ENCODE assay signal across 10 cellular contexts in the genomic region with DNA sequence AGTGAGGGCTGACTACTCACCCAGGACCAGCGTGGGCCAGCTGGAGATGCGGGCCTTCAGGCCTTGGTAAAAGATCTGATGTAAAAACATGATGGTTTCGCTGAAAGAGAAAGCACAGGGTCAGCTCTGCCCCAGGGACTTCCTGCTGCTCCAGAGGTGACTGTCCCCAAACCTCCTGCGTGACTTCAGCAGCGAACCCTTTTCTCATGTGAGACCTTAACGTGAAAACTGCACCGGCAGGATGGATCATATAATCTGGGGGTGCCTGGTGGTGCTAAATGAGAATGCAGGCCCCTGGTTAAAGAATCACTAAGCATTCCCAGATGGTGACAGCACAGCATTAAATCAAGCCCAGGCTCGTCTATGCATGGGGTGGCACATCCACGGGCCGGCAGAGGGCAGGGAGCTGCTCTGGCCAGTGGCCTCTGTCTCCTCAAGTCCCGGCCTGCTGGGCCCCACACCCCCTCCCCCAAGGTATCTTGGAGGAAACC. TPM values are rescaled to one million over a fixed set of nuclear protein-coding genes. Genes with fewer than 3 reads are reported as not detected.
DNase-seq lines count a peak whose midpoint lies in the region; ATAC-seq and TF ChIP-seq lines count a peak whose summit lies in the region.
"Had no signal": no experiment of that assay in that cellular context is flagged by ENCODE, and none has a peak within 500 bp of the region (broad histone marks: within the 10 kb centered on the region; RNA-seq: fewer than 3 reads in every experiment).

No MANE protein-coding gene starts in this region.

- TF ChIP-seq CTCF in mesothelial cell of epicardium (IDR thresholded peaks at IDR 0.05; ENCODE audit: unreplicated experiment) (peak; percentile 43), upper lobe of left lung (IDR thresholded peaks at IDR 0.05) (peak in 1 of 6 experiments; percentile 9)

- no peaks in the 10 kb centered on the region for H3K4me1 ChIP-seq in upper lobe of left lung

- H3K36me3 Mint-ChIP-seq in T-helper 17 cell (ENCODE audit: low read depth) (peaks cover 3% of the 10 kb centered on the region), mesothelial cell of epicardium (no peaks in the 10 kb centered on the region)
- H3K36me3 Mint-ChIP-seq: stimulated activated effector memory CD8-positive, alpha-beta T cell treated with anti-CD3 and anti-CD28 coated beads, Interleukin-12 subunit alpha, Interleukin-12 subunit beta, amount 100 ng/mL, for 72 hours had no signal

- WGBS in upper lobe of left lung, 2 donors: 73 to 76% methylated on average over 10 to 11 of the region's 11 CpGs

- H3K36me3 ChIP-seq in H7 (replicated peaks; ENCODE audit: control insufficient read depth, insufficient read depth, low read length): no peaks in the 10 kb centered on the region
- no peaks in the 10 kb centered on the region for H3K36me3 ChIP-seq in upper lobe of left lung

- no peak for TF ChIP-seq POLR2A in upper lobe of left lung (IDR thresholded peaks at IDR 0.05)

- H3K27me3 Mint-ChIP-seq in T-helper 17 cell (peaks cover 30% of the 10 kb centered on the region), mesothelial cell of epicardium (ENCODE audit: low read depth) (no peaks in the 10 kb centered on the region)

- H3K4me1 Mint-ChIP-seq in T-helper 17 cell (peaks cover 3% of the 10 kb centered on the region), mesothelial cell of epicardium (no peaks in the 10 kb centered on the region)
- H3K4me1 Mint-ChIP-seq: stimulated activated effector memory CD8-positive, alpha-beta T cell treated with anti-CD3 and anti-CD28 coated beads, Interleukin-12 subunit alpha, Interleukin-12 subunit beta, amount 100 ng/mL, for 72 hours had no signal

- H3K9me3 ChIP-seq in T-helper 17 cell (ENCODE audit: control insufficient read depth, low read length, poor library complexity, severe bottlenecking) (no peaks in the 10 kb centered on the region), upper lobe of left lung (no peaks in the 10 kb centered on the region)

- DNase-seq in ELR (ENCODE audit: low read depth) (peak; percentile 51), H7 (peak; percentile 78), T-helper 17 cell (no peak), mesothelial cell of epicardium (ENCODE audit: low spot score in 2 of 2, unreplicated experiment in 2 of 2) (no peak), UCSD-AML1 (lab: John Stamatoyannopoulos, UW; ENCODE audit: unreplicated experiment) (no peak), upper lobe of left lung (no peak)
- DNase-seq: cerebellar nuclear complex had no signal

- peaks cover 11% of the 10 kb centered on the region for H3K9me3 Mint-ChIP-seq in mesothelial cell of epicardium
- H3K9me3 Mint-ChIP-seq: stimulated activated effector memory CD8-positive, alpha-beta T cell treated with anti-CD3 and anti-CD28 coated beads, Interleukin-12 subunit alpha, Interleukin-12 subunit beta, amount 100 ng/mL, for 72 hours had no signal

- H3K27me3 ChIP-seq in H7 (ENCODE audit: control insufficient read depth, insufficient read depth, low read length): peaks cover 4% of the 10 kb centered on the region; the same call in 1 of the 2 replicates
- no peaks in the 10 kb centered on the region for H3K27me3 ChIP-seq in upper lobe of left lung

- H3K27ac Mint-ChIP-seq in T-helper 17 cell: peak overlapping the region; percentile 37
- no peak overlapping the region for H3K27ac Mint-ChIP-seq in mesothelial cell of epicardium
- H3K27ac Mint-ChIP-seq: stimulated activated effector memory CD8-positive, alpha-beta T cell treated with anti-CD3 and anti-CD28 coated beads, Interleukin-12 subunit alpha, Interleukin-12 subunit beta, amount 100 ng/mL, for 72 hours had no signal

- no peak for TF ChIP-seq EP300 in upper lobe of left lung (IDR thresholded peaks at IDR 0.05)

- ATAC-seq in T-helper 17 cell (no peak), HG02973 (IDR thresholded peaks at IDR 0.05; ENCODE audit: unreplicated experiment) (no peak), HG03025 (IDR thresholded peaks at IDR 0.05; ENCODE audit: low FRiP score, unreplicated experiment) (no peak), upper lobe of left lung (ENCODE audit: low FRiP score in 2 of 2) (no peak)
- ATAC-seq: stimulated activated effector memory CD8-positive, alpha-beta T cell treated with anti-CD3 and anti-CD28 coated beads, Interleukin-12 subunit alpha, Interleukin-12 subunit beta, amount 100 ng/mL, for 72 hours had no signal

- H3K4me3 Mint-ChIP-seq in T-helper 17 cell (no peak overlapping the region), mesothelial cell of epicardium (no peak overlapping the region)
- H3K4me3 Mint-ChIP-seq: stimulated activated effector memory CD8-positive, alpha-beta T cell treated with anti-CD3 and anti-CD28 coated beads, Interleukin-12 subunit alpha, Interleukin-12 subunit beta, amount 100 ng/mL, for 72 hours had no signal

- H3K4me3 ChIP-seq in H7 (ENCODE audit: insufficient read depth, low read depth, low read length) (no peak overlapping the region), upper lobe of left lung (no peak overlapping the region)

- no peak overlapping the region for H3K27ac ChIP-seq in upper lobe of left lung

RNA-seq across cellular contexts. Expression of a gene that starts 55.4 kb away (rescaled TPM):
- total RNA-seq in H7 (2014; rRNA removed; shearing (Covaris generic)): 0.11 and 0.14 TPM in 2 replicates
- under 1 TPM in 1 of 2 donors, not detected in 1; 0.55 TPM for total RNA-seq in T-helper 17 cell
- 0.05 to 0.11 TPM (median 0.07 TPM) in 3 replicates for total RNA-seq in mesothelial cell of epicardium
- 10 to 100 TPM; 27.2 to 64.6 (median 54.7) TPM for total RNA-seq in upper lobe of left lung

Comparison
In these comparisons a context has a peak if more than half of its experiments do, and no peak if none do; other contexts are left out.
1. DNase-seq: peak in ELR (single experiment) and H7 (single experiment); none in T-helper 17 cell (0 of 3), mesothelial cell of epicardium (0 of 2), UCSD-AML1 (single experiment) and upper lobe of left lung (0 of 2).
2. RNA of a gene that starts 55.4 kb away (total RNA-seq): 27.2 to 64.6 TPM in upper lobe of left lung; 0.55 TPM in T-helper 17 cell, 0.11 to 0.14 TPM in H7 and 0.05 to 0.11 TPM in mesothelial cell of epicardium; every median in the first group is over 10 times any median in the second.